27 cellular contexts compared by ENCODE assay signal in the genomic region with DNA sequence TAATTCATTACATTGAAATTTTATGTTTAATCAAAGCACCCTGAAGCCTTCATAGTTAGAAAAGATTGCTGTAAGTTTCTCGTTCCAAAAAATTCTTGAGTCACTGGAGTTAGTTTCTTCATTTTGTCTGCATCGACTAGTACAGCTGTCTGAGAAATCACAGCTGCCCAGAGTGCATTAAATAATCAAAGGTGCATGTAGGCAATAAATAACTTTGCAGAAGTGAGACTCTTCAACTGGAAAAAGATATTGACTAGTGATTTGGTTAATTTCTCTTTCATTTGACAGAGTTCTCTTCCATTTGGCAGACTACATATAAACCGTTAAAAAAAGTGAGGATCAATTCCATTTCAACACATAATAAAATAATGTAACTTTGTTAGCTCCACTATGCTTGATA.
A peak's percentile ranks its signal among the peaks of the same experiment; 100 is the strongest.
DNase-seq lines count a peak whose midpoint lies in the region; ATAC-seq, FAIRE-seq and TF ChIP-seq lines count a peak whose summit lies in the region.
"Had no signal": no experiment of that assay in that cellular context is flagged by ENCODE, and none has a peak within 500 bp of the region (broad histone marks: within the 10 kb centered on the region; RNA-seq: fewer than 3 reads in every experiment).

No MANE protein-coding gene starts in this region.

- no peaks in the 10 kb centered on the region for H3K79me2 ChIP-seq in HepG2 (ENCODE audit: insufficient read depth, low read length)

- H3K9me3 ChIP-seq in HepG2 (ENCODE audit: low read length) = no peaks in the 10 kb centered on the region
- H3K9me3 ChIP-seq: A549, BE2C, MG63 had no signal

- BruUV-seq in HepG2 (replicated peaks; lab: Mats Ljungman, UMichigan) = no TSS peak

- ATAC-seq in GM21526 (IDR thresholded peaks at IDR 0.05; ENCODE audit: low FRiP score, unreplicated experiment) = peak; percentile 87
- ATAC-seq in HG03565 (IDR thresholded peaks at IDR 0.05; ENCODE audit: unreplicated experiment) = peak; percentile 56
- ATAC-seq in memory B cell (ENCODE audit: low read depth) = peak; percentile 58
- no peak for ATAC-seq in HepG2
- ATAC-seq: A549, Right ventricle myocardium inferior had no signal

- TF ChIP-seq EP300 in HepG2 (IDR thresholded peaks at IDR 0.05; ENCODE audit: low read depth in 2 of 2, low read length in 2 of 2) (no peak), HepG2 (CRISPR knock-in tag; IDR thresholded peaks at IDR 0.05; ENCODE audit: borderline replicate concordance) (no peak)

- no peak overlapping the region for H3K9ac ChIP-seq in HepG2 (ENCODE audit: insufficient read depth, low read depth, low read length)
- H3K9ac ChIP-seq: GM23248 had no signal

- no peaks in the 10 kb centered on the region for H3K9me3 Mint-ChIP-seq in memory B cell
- H3K9me3 Mint-ChIP-seq: H9 had no signal

- H3K36me3 ChIP-seq in HepG2 (replicated peaks in 1 of 2; ENCODE audit: control insufficient read depth in 1 of 2, insufficient read depth in 2 of 2, low read length in 2 of 2) = no peaks in the 10 kb centered on the region
- H3K36me3 ChIP-seq: BE2C, MG63, SJSA1 had no signal

- no peak overlapping the region for H3K4me3 ChIP-seq in HepG2 (replicated peaks in 1 of 3; ENCODE audit: insufficient read depth in 1 of 3, low read depth in 2 of 3, low read length in 3 of 3)
- H3K4me3 ChIP-seq: A549, GM23248, MG63, SJSA1 had no signal

- H3K27ac Mint-ChIP-seq in memory B cell = no peak overlapping the region
- H3K27ac Mint-ChIP-seq: H9, IgD-negative memory B cell had no signal

- FAIRE-seq in GM12891 (lab: Jason Lieb, UNC) (no peak), HepG2 (lab: Jason Lieb, UNC) (no peak)
- FAIRE-seq: A549, G401.6, RCC 7860 had no signal

- no peaks in the 10 kb centered on the region for H3K27me3 Mint-ChIP-seq in memory B cell
- H3K27me3 Mint-ChIP-seq: CD4-positive, CD25-positive, alpha-beta regulatory T cell; IgD-negative memory B cell had no signal

- no peaks in the 10 kb centered on the region for H3K27me3 ChIP-seq in HepG2 (ENCODE audit: control insufficient read depth in 1 of 2, insufficient read depth in 2 of 2, low read length in 2 of 2)
- H3K27me3 ChIP-seq: BE2C, MG63, SJSA1 had no signal

- H2AFZ ChIP-seq in HepG2 (ENCODE audit: low read length) = no peak overlapping the region
- H2AFZ ChIP-seq: GM23248 had no signal

- intact Hi-C loops in HepG2 (cut with micrococcal nuclease; ENCODE audit: unreplicated experiment) = no loop called here

- no peak for TF ChIP-seq CTCF in HepG2 (CRISPR knock-in tag; IDR thresholded peaks at IDR 0.05)

- CTCF ChIA-PET in HepG2 (lab: Yijun Ruan, JAX; ENCODE audit: low intra/inter-chr PET ratio, low total read pairs) = no interaction called here

- no peak for TF ChIP-seq RAD21 in HepG2 (CRISPR knock-in tag; IDR thresholded peaks at IDR 0.05)

- in situ Hi-C loops in G401 (cut with HindIII; ENCODE audit: low sequenced_read_pairs) (no loop called here), HepG2 (cut with HindIII; ENCODE audit: extremely low pct_ligation_motif_present, low pct_unique_long_range_greater_than_20kb) (no loop called here)

- TF ChIP-seq POLR2A in GM12891 (IDR thresholded peaks at IDR 0.05; ENCODE audit: low read depth, low read length) (no peak), HepG2 (IDR thresholded peaks at IDR 0.05; ENCODE audit: insufficient read depth in 1 of 2, low read depth in 2 of 2, low read length in 2 of 2) (no peak)

- H3K4me3 Mint-ChIP-seq in memory B cell = no peak overlapping the region
- H3K4me3 Mint-ChIP-seq: CD4-positive, CD25-positive, alpha-beta regulatory T cell; H9 had no signal

- no peaks in the 10 kb centered on the region for H3K4me1 ChIP-seq in HepG2 (ENCODE audit: insufficient read depth, low read length)
- H3K4me1 ChIP-seq: A549, BE2C, SJSA1 had no signal

- peaks cover 15% of the 10 kb centered on the region for H3K4me1 Mint-ChIP-seq in memory B cell
- H3K4me1 Mint-ChIP-seq: CD4-positive, CD25-positive, alpha-beta regulatory T cell; H9 had no signal

- H4K20me1 ChIP-seq in HepG2 (ENCODE audit: insufficient read depth, low read length) = no peaks in the 10 kb centered on the region

- no peak for DNase-seq in GM12891 (ENCODE audit: insufficient read length, low spot score)
- DNase-seq in memory B cell (ENCODE audit: low spot score in 2 of 2) = peak in 1 of 2 donors; percentile 0
- DNase-seq in G401 (ENCODE audit: low spot score) = no peak
- DNase-seq in T1000 (lab: John Stamatoyannopoulos, UW) = no peak
- no peak for DNase-seq in HepG2 (ENCODE audit: low spot score)
- no peak for DNase-seq in Kasumi-1 (lab: John Stamatoyannopoulos, UW)
- DNase-seq: BE2C; CD4-positive, CD25-positive, alpha-beta regulatory T cell; COR-L47; DMS 273 treated with DMSO at 0.1 percent for 48 hours; DND-41; GM23248; H9; MG63; NCI-H1092 treated with DMSO at 0.1 percent for 48 hours; NCI-H1436 treated with DMSO at 0.1 percent for 48 hours; NCI-H1930; NCI-H69; T-helper 1 cell had no signal

- H3K36me3 Mint-ChIP-seq in memory B cell = no peaks in the 10 kb centered on the region
- H3K36me3 Mint-ChIP-seq: CD4-positive, CD25-positive, alpha-beta regulatory T cell; IgD-negative memory B cell had no signal

- no peak overlapping the region for H3K27ac ChIP-seq in HepG2 (ENCODE audit: extremely low read length, insufficient read depth, low read length)
- H3K27ac ChIP-seq: A549, GM23248, SJSA1 had no signal

- H3K4me2 ChIP-seq in HepG2 (ENCODE audit: low read depth, low read length) = no peak overlapping the region
- H3K4me2 ChIP-seq: A549 had no signal

- 14% methylated on average over 3 of the region's 3 CpGs for WGBS in HepG2 (ENCODE audit: low lambda C conversion rate)

- POLR2A ChIA-PET in HepG2 (lab: Yijun Ruan, JAX) = no interaction called here

TF ChIP-seq in GM12891, 5 proteins besides CTCF, POLR2A, EP300 and RAD21:
- TF ChIP-seq SPI1 (IDR thresholded peaks at IDR 0.05; ENCODE audit: low read depth, low read length) (peak; percentile 70), POU2F2 (IDR thresholded peaks at IDR 0.05; ENCODE audit: low read depth, low read length) (no peak)
TF ChIP-seq in GM12891: peak in this region for 1.

TF ChIP-seq in HepG2, 621 proteins besides CTCF, POLR2A, EP300 and RAD21 (continues in another document):
- TF ChIP-seq TMF1 (CRISPR knock-in tag; IDR thresholded peaks at IDR 0.05; ENCODE audit: low read depth) (no peak), ZSCAN30 (CRISPR knock-in tag; IDR thresholded peaks at IDR 0.05) (no peak), CREM (IDR thresholded peaks at IDR 0.05) (no peak), CREM (CRISPR knock-in tag; IDR thresholded peaks at IDR 0.05) (no peak), KMT2A (CRISPR knock-in tag; IDR thresholded peaks at IDR 0.05) (no peak), YY1 (IDR thresholded peaks at IDR 0.05; ENCODE audit: insufficient read depth, insufficient replicate concordance, low read depth, low read length) (no peak), FOXA3 (CRISPR knock-in tag; IDR thresholded peaks at IDR 0.05) (no peak), SETDB1 (CRISPR knock-in tag; IDR thresholded peaks at IDR 0.05; ENCODE audit: borderline replicate concordance) (no peak), ZNF629 (CRISPR knock-in tag; conservative IDR thresholded peaks at IDR 0.05) (no peak), KLF12 (CRISPR knock-in tag; IDR thresholded peaks at IDR 0.05; ENCODE audit: borderline replicate concordance) (no peak), POGZ (CRISPR knock-in tag; IDR thresholded peaks at IDR 0.05) (no peak)
- TF ChIP-seq, protein P1, sequence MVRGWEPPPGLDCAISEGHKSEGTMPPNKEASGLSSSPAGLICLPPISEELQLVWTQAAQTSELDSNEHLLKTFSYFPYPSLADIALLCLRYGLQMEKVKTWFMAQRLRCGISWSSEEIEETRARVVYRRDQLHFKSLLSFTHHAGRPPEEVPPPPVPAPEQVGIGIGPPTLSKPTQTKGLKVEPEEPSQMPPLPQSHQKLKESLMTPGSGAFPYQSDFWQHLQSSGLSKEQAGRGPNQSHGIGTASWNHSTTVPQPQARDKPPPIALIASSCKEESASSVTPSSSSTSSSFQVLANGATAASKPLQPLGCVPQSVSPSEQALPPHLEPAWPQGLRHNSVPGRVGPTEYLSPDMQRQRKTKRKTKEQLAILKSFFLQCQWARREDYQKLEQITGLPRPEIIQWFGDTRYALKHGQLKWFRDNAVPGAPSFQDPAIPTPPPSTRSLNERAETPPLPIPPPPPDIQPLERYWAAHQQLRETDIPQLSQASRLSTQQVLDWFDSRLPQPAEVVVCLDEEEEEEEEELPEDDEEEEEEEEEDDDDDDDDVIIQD (CRISPR knock-in tag; IDR thresholded peaks at IDR 0.05; ENCODE audit: low read depth) = no peak
- TF ChIP-seq, protein P2, sequence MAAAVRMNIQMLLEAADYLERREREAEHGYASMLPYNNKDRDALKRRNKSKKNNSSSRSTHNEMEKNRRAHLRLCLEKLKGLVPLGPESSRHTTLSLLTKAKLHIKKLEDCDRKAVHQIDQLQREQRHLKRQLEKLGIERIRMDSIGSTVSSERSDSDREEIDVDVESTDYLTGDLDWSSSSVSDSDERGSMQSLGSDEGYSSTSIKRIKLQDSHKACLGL (CRISPR knock-in tag; IDR thresholded peaks at IDR 0.05) = no peak
- TF ChIP-seq, protein P3, sequence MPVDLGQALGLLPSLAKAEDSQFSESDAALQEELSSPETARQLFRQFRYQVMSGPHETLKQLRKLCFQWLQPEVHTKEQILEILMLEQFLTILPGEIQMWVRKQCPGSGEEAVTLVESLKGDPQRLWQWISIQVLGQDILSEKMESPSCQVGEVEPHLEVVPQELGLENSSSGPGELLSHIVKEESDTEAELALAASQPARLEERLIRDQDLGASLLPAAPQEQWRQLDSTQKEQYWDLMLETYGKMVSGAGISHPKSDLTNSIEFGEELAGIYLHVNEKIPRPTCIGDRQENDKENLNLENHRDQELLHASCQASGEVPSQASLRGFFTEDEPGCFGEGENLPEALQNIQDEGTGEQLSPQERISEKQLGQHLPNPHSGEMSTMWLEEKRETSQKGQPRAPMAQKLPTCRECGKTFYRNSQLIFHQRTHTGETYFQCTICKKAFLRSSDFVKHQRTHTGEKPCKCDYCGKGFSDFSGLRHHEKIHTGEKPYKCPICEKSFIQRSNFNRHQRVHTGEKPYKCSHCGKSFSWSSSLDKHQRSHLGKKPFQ (CRISPR knock-in tag; IDR thresholded peaks at IDR 0.05; ENCODE audit: insufficient replicate concordance) = no peak
